21 cellular contexts compared by ENCODE assay signal in genomic region chr3:158404319-158404718, GRCh38.
"Had no signal": no experiment of that assay in that cellular context is flagged by ENCODE, and none has a peak within 500 bp of the region (broad histone marks: within the 10 kb centered on the region; RNA-seq: fewer than 3 reads in every experiment).

No MANE protein-coding gene starts in this region.

- H3K36me3 Mint-ChIP-seq: stimulated activated effector memory CD8-positive, alpha-beta T cell treated with anti-CD3 and anti-CD28 coated beads, Interleukin-12 subunit alpha, Interleukin-12 subunit beta, amount 100 ng/mL, for 72 hours; type B pancreatic cell had no signal

- FAIRE-seq: urothelium cell line had no signal

- H3K9me3 Mint-ChIP-seq: naive thymus-derived CD4-positive, alpha-beta T cell; nephron progenitor cell; stimulated activated effector memory CD8-positive, alpha-beta T cell treated with anti-CD3 and anti-CD28 coated beads, Interleukin-12 subunit alpha, Interleukin-12 subunit beta, amount 100 ng/mL, for 72 hours; type B pancreatic cell had no signal

- H3K79me2 ChIP-seq: parathyroid adenoma had no signal

- H3K4me3 ChIP-seq: dorsolateral prefrontal cortex, gastrocnemius medialis, psoas muscle, right lobe of liver, suprapubic skin, thyroid gland had no signal

- H2AFZ ChIP-seq: parathyroid adenoma had no signal

- DNase-seq: dorsolateral prefrontal cortex; effector memory CD4-positive, alpha-beta T cell; gastrocnemius medialis; islet precursor cell; mammary epithelial cell; naive thymus-derived CD4-positive, alpha-beta T cell; nephron progenitor cell; psoas muscle; retina; right lobe of liver; stimulated activated CD4-positive, alpha-beta T cell treated with anti-CD3 and anti-CD28 coated beads, Interleukin-4, amount 100 ng/mL, for 1 hour; stimulated activated CD8-positive, alpha-beta memory T cell treated with anti-CD3 and anti-CD28 coated beads, Interleukin-4, amount 100 ng/mL, for 48 hours; stimulated activated naive CD8-positive, alpha-beta T cell treated with anti-CD3 and anti-CD28 coated beads, Interleukin-15, Interleukin-2, amounts not matched to agents 100 U/mL and 50 U/mL, for 24 hours; thyroid gland had no signal

- H3K27me3 Mint-ChIP-seq: naive thymus-derived CD4-positive, alpha-beta T cell; type B pancreatic cell had no signal

- H3K4me3 Mint-ChIP-seq: naive thymus-derived CD4-positive, alpha-beta T cell; nephron progenitor cell; stimulated activated effector memory CD8-positive, alpha-beta T cell treated with anti-CD3 and anti-CD28 coated beads, Interleukin-12 subunit alpha, Interleukin-12 subunit beta, amount 100 ng/mL, for 72 hours; type B pancreatic cell had no signal

- H3K36me3 ChIP-seq: gastrocnemius medialis, right lobe of liver, suprapubic skin, thyroid gland had no signal

- H3K4me1 ChIP-seq: gastrocnemius medialis, parathyroid adenoma, psoas muscle, right lobe of liver, suprapubic skin, thyroid gland had no signal

- H3K4me1 Mint-ChIP-seq: naive thymus-derived CD4-positive, alpha-beta T cell; nephron progenitor cell; stimulated activated effector memory CD8-positive, alpha-beta T cell treated with anti-CD3 and anti-CD28 coated beads, Interleukin-12 subunit alpha, Interleukin-12 subunit beta, amount 100 ng/mL, for 72 hours had no signal

- H3K27ac ChIP-seq: dorsolateral prefrontal cortex, gastrocnemius medialis, parathyroid adenoma, psoas muscle, right lobe of liver, suprapubic skin, thyroid gland had no signal

- H3K9ac ChIP-seq: parathyroid adenoma had no signal

- H3K27ac Mint-ChIP-seq: naive thymus-derived CD4-positive, alpha-beta T cell; nephron progenitor cell; stimulated activated effector memory CD8-positive, alpha-beta T cell treated with anti-CD3 and anti-CD28 coated beads, Interleukin-12 subunit alpha, Interleukin-12 subunit beta, amount 100 ng/mL, for 72 hours; type B pancreatic cell had no signal

- H3K27me3 ChIP-seq: dorsolateral prefrontal cortex, gastrocnemius medialis, right lobe of liver, suprapubic skin, thyroid gland had no signal

- ATAC-seq: esophagus mucosa; gastrocnemius medialis; left lobe of liver; naive thymus-derived CD4-positive, alpha-beta T cell; psoas muscle; right lobe of liver; stimulated activated effector memory CD8-positive, alpha-beta T cell treated with anti-CD3 and anti-CD28 coated beads, Interleukin-12 subunit alpha, Interleukin-12 subunit beta, amount 100 ng/mL, for 72 hours; stimulated activated naive CD8-positive, alpha-beta T cell treated with anti-CD3 and anti-CD28 coated beads, Interleukin-15, Interleukin-2, amounts not matched to agents 100 U/mL and 50 U/mL, for 24 hours had no signal

- H3K9me3 ChIP-seq: gastrocnemius medialis, psoas muscle, right lobe of liver, suprapubic skin, thyroid gland had no signal
